8 cellular contexts compared by ENCODE assay signal in genomic region chr7:87131806-87132205, GRCh38.
"Had no signal": no experiment of that assay in that cellular context is flagged by ENCODE, and none has a peak within 500 bp of the region (broad histone marks: within the 10 kb centered on the region; RNA-seq: fewer than 3 reads in every experiment).

No MANE protein-coding gene starts in this region.

- H3K27ac ChIP-seq: GM23248 had no signal

- H3K36me3 ChIP-seq: HAP-1 had no signal

- DNase-seq: GM23248, GOT3, H7, H9, HCEC 1CT, HFFc6 had no signal

- H3K4me3 ChIP-seq: GM23248, GM23338, HAP-1 had no signal

- H3K9me3 ChIP-seq: HAP-1 had no signal
